34 cellular contexts compared by ENCODE assay signal in genomic region chr9:97075289-97075870, GRCh38. TPM values are rescaled to one million over a fixed set of nuclear protein-coding genes. Genes with fewer than 3 reads are reported as not detected.
"Had no signal": no experiment of that assay in that cellular context is flagged by ENCODE, and none has a peak within 500 bp of the region (broad histone marks: within the 10 kb centered on the region; RNA-seq: fewer than 3 reads in every experiment).

No MANE protein-coding gene starts in this region.

- H3K4me1 Mint-ChIP-seq: activated B cell treated with CpG ODN at 0.5 μM for 24 hours; activated CD4-positive, alpha-beta T cell treated with anti-CD3 and anti-CD28 coated beads, Interleukin-2, amount 10 ng/mL, durations not matched to agents 24 days and 14 days; activated CD8-positive, alpha-beta memory T cell treated with anti-CD3 and anti-CD28 coated beads, Interleukin-2, amount 10 ng/mL, durations not matched to agents 7 days and 5 days had no signal

- H3K27ac ChIP-seq: body of pancreas, SK-N-MC had no signal

- H3K36me3 ChIP-seq: MG63 had no signal

- DNase-seq: activated B cell treated with CpG ODN at 0.5 μM for 24 hours; activated CD4-positive, alpha-beta T cell treated with anti-CD3 and anti-CD28 coated beads for 1 hour; activated CD4-positive, alpha-beta T cell treated with anti-CD3 and anti-CD28 coated beads, Interleukin-2, amount 10 ng/mL, durations not matched to agents 24 days and 14 days; activated CD4-positive, alpha-beta T cell treated with anti-CD3 and anti-CD28 coated beads, Interleukin-2, amount 50 U/mL, for 48 hours; activated CD8-positive, alpha-beta memory T cell treated with anti-CD3 and anti-CD28 coated beads, Interleukin-2, amount 10 ng/mL, durations not matched to agents 7 days and 5 days; activated effector memory CD4-positive, alpha-beta T cell treated with Interleukin-2 at 50 U/mL for 16 hours; activated naive CD4-positive, alpha-beta T cell; activated T-cell treated with anti-CD3 and anti-CD28 coated beads, Interleukin-2, amount 50 U/mL, for 24 hours; aorta; body of pancreas; central memory CD4-positive, alpha-beta T cell; MG63; MV-4-11; NCI-H1092 treated with DMSO at 0.1 percent for 48 hours; NCI-H1417 treated with DMSO at 0.1 percent for 48 hours; NCI-H1694; NCI-H2029; NCI-H2107; NCI-H2171 treated with DMSO at 0.1 percent for 48 hours; NCI-H226; NCI-H510A; NCI-H69; NK-92 treated with Interleukin-12 subunit alpha and Interleukin-12 subunit beta, amount 100 ng/mL, for 24 hours; OCI-M1; RPMI8226; T-cell; T-helper 2 cell; T1000 had no signal

- H3K27ac Mint-ChIP-seq: activated B cell treated with CpG ODN at 0.5 μM for 24 hours; activated CD4-positive, alpha-beta T cell treated with anti-CD3 and anti-CD28 coated beads, Interleukin-2, amount 10 ng/mL, durations not matched to agents 24 days and 14 days; activated CD8-positive, alpha-beta memory T cell treated with anti-CD3 and anti-CD28 coated beads, Interleukin-2, amount 10 ng/mL, durations not matched to agents 7 days and 5 days; activated naive CD4-positive, alpha-beta T cell treated with anti-CD3 and anti-CD28 coated beads, Interleukin-2, amount 50 U/mL, for 24 hours; activated T-cell treated with anti-CD3 and anti-CD28 coated beads, Interleukin-2, amount 50 U/mL, for 24 hours; activated T-helper 1 cell treated with anti-CD3 and anti-CD28 coated beads, Interleukin-12 subunit alpha, Interleukin-12 subunit beta, Interleukin-2, Interleukin-4 antibody, amounts not matched to agents 30 ng/mL and 10 ng/mL and 1 ng/mL, durations not matched to agents 14 hours and 24 hours and 36 hours had no signal

- H3K9me3 Mint-ChIP-seq: activated B cell treated with CpG ODN at 0.5 μM for 24 hours; activated CD4-positive, alpha-beta T cell treated with anti-CD3 and anti-CD28 coated beads, Interleukin-2, amount 10 ng/mL, durations not matched to agents 24 days and 14 days; activated naive CD4-positive, alpha-beta T cell treated with anti-CD3 and anti-CD28 coated beads, Interleukin-2, amount 50 U/mL, for 24 hours; activated T-cell treated with anti-CD3 and anti-CD28 coated beads, Interleukin-2, amount 50 U/mL, for 24 hours; activated T-helper 1 cell treated with anti-CD3 and anti-CD28 coated beads, Interleukin-12 subunit alpha, Interleukin-12 subunit beta, Interleukin-2, Interleukin-4 antibody, amounts not matched to agents 30 ng/mL and 10 ng/mL and 1 ng/mL, durations not matched to agents 14 hours and 24 hours and 36 hours; T-cell had no signal

- FAIRE-seq: bronchial epithelial cell, TTC549 had no signal

- H3K4me3 ChIP-seq: body of pancreas, MG63, SK-N-MC had no signal

- H3K36me3 Mint-ChIP-seq: activated CD8-positive, alpha-beta memory T cell treated with anti-CD3 and anti-CD28 coated beads, Interleukin-2, amount 10 ng/mL, durations not matched to agents 7 days and 5 days; activated naive CD4-positive, alpha-beta T cell treated with anti-CD3 and anti-CD28 coated beads, Interleukin-2, amount 50 U/mL, for 24 hours; T-cell had no signal

- H3K9me3 ChIP-seq: body of pancreas, MG63 had no signal

- H3K4me3 Mint-ChIP-seq: activated B cell treated with CpG ODN at 0.5 μM for 24 hours; activated CD4-positive, alpha-beta T cell treated with anti-CD3 and anti-CD28 coated beads, Interleukin-2, amount 10 ng/mL, durations not matched to agents 24 days and 14 days; activated CD8-positive, alpha-beta memory T cell treated with anti-CD3 and anti-CD28 coated beads, Interleukin-2, amount 10 ng/mL, durations not matched to agents 7 days and 5 days; activated naive CD4-positive, alpha-beta T cell treated with anti-CD3 and anti-CD28 coated beads, Interleukin-2, amount 50 U/mL, for 24 hours; activated T-cell treated with anti-CD3 and anti-CD28 coated beads, Interleukin-2, amount 50 U/mL, for 24 hours; activated T-helper 1 cell treated with anti-CD3 and anti-CD28 coated beads, Interleukin-12 subunit alpha, Interleukin-12 subunit beta, Interleukin-2, Interleukin-4 antibody, amounts not matched to agents 30 ng/mL and 10 ng/mL and 1 ng/mL, durations not matched to agents 14 hours and 24 hours and 36 hours; T-cell had no signal

- ATAC-seq: activated CD8-positive, alpha-beta memory T cell treated with anti-CD3 and anti-CD28 coated beads, Interleukin-2, amount 10 ng/mL, durations not matched to agents 7 days and 5 days; Right ventricle myocardium inferior; T-cell had no signal

RNA-seq across cellular contexts. Expression of gene CTSV, which starts 36.4 kb away (rescaled TPM):
- total RNA-seq: activated B cell treated with CpG ODN at 0.5 μM for 24 hours, aorta, Right ventricle myocardium inferior had no signal
